Comparison of ENCODE assay signal across 10 cellular contexts in the genomic region with DNA sequence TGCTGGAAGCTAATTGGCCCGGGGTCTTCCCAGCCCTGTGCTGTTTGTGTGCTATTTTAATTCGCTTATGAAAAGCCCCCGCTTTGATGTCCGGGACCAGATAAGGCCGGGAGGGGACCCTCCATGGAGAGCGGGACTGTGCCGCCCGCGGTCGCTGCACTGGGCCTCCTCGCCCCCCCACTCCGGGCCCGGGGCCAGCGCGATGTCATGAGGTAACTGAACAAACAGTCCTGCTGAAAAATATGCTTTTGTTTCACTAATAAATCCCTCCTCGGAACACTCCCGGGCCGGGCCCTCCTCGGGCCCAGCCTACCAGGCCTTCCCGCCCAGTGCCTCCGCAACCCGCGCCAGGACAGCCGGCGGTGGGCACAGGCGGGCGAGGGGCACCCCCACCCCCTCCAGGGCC.
DNase-seq lines count a peak whose midpoint lies in the region; ATAC-seq, FAIRE-seq and TF ChIP-seq lines count a peak whose summit lies in the region.
"Had no signal": no experiment of that assay in that cellular context is flagged by ENCODE, and none has a peak within 500 bp of the region (broad histone marks: within the 10 kb centered on the region; RNA-seq: fewer than 3 reads in every experiment).

No MANE protein-coding gene starts in this region.

- TF ChIP-seq EP300 in HepG2 (IDR thresholded peaks at IDR 0.05; ENCODE audit: low read depth in 2 of 2, low read length in 2 of 2), result no peak
- no peak for TF ChIP-seq EP300 in HepG2 (CRISPR knock-in tag; IDR thresholded peaks at IDR 0.05; ENCODE audit: borderline replicate concordance)

- H3K9ac ChIP-seq in HepG2 (ENCODE audit: insufficient read depth, low read depth, low read length), result no peak overlapping the region

- TF ChIP-seq POLR2A in HepG2 (IDR thresholded peaks at IDR 0.05; ENCODE audit: insufficient read depth in 1 of 2, low read depth in 2 of 2, low read length in 2 of 2) (no peak), testis (IDR thresholded peaks at IDR 0.05) (no peak)

- H4K20me1 ChIP-seq in HepG2 (ENCODE audit: insufficient read depth, low read length), result no peaks in the 10 kb centered on the region

- WGBS in HepG2 (ENCODE audit: low lambda C conversion rate), result 3% methylated on average over 15 of the region's 27 CpGs
- 28 to 36% methylated on average over 18 to 27 of the region's 27 CpGs for WGBS in testis, 2 donors

- BruUV-seq in HepG2 (replicated peaks; lab: Mats Ljungman, UMichigan), result no TSS peak

- TF ChIP-seq RAD21 in HepG2 (CRISPR knock-in tag; IDR thresholded peaks at IDR 0.05), result no peak

- DNase-seq in NCI-H2196 (lab: John Stamatoyannopoulos, UW; ENCODE audit: unreplicated experiment) (peak; percentile 8), NCI-H2196 treated with DMSO at 0.1 percent for 48 hours (lab: John Stamatoyannopoulos, UW; ENCODE audit: unreplicated experiment) (no peak), choroid plexus epithelial cell (ENCODE audit: low read depth) (peak; percentile 49), HepG2 (ENCODE audit: low spot score) (peak; percentile 27), testis (peak; percentile 78), GOT3 (lab: John Stamatoyannopoulos, UW) (no peak), foreskin keratinocyte (no peak)
- DNase-seq: HFFc6 had no signal

- in situ Hi-C loops in HepG2 (cut with HindIII; ENCODE audit: extremely low pct_ligation_motif_present, low pct_unique_long_range_greater_than_20kb), result no loop called here

- H2AFZ ChIP-seq in HepG2 (ENCODE audit: low read length), result no peak overlapping the region

- H3K9me3 ChIP-seq in HepG2 (ENCODE audit: low read length) (peaks cover 6% of the 10 kb centered on the region; the same call in 1 of the 2 replicates), testis (no peaks in the 10 kb centered on the region)

- CTCF ChIA-PET in HepG2 (lab: Yijun Ruan, JAX; ENCODE audit: low intra/inter-chr PET ratio, low total read pairs), result no interaction called here

- TF ChIP-seq CTCF in choroid plexus epithelial cell (conservative IDR thresholded peaks at IDR 0.05; ENCODE audit: low read depth, low read length) (no peak), HepG2 (CRISPR knock-in tag; IDR thresholded peaks at IDR 0.05) (no peak), testis (IDR thresholded peaks at IDR 0.05) (no peak), foreskin keratinocyte (conservative IDR thresholded peaks at IDR 0.05) (no peak)

- ATAC-seq in HepG2, result peak; percentile 52
- ATAC-seq in HG03571 (IDR thresholded peaks at IDR 0.05; ENCODE audit: unreplicated experiment), result no peak
- ATAC-seq in foreskin keratinocyte, result no peak

- peak overlapping the region; percentile 53; the same call in 1 of the 2 replicates for H3K4me2 ChIP-seq in HepG2 (ENCODE audit: low read depth, low read length)

- H3K4me3 ChIP-seq in choroid plexus epithelial cell (ENCODE audit: low read depth, low read length), result peak overlapping the region; percentile 20
- H3K4me3 ChIP-seq in HepG2 (replicated peaks in 1 of 3; ENCODE audit: insufficient read depth in 1 of 3, low read depth in 2 of 3, low read length in 3 of 3), result peak overlapping the region in 2 of 3 experiments; percentile 34 to 48; a peak in 2 of 6 replicates
- no peak overlapping the region for H3K4me3 ChIP-seq in testis
- H3K4me3 ChIP-seq: SK-N-MC had no signal

- FAIRE-seq in HepG2 (lab: Jason Lieb, UNC), result no peak

- POLR2A ChIA-PET in HepG2 (lab: Yijun Ruan, JAX), result no interaction called here

- intact Hi-C loops in HepG2 (cut with micrococcal nuclease; ENCODE audit: unreplicated experiment), result loop anchor here (2.0 kb wide), 1 partner anchor 76 kb away; no protein-coding TSS in a partner anchor
- intact Hi-C loops in testis (cut with DNase I; ENCODE audit: low total_unique reads), result no loop called here

- H3K36me3 ChIP-seq in HepG2 (replicated peaks in 1 of 2; ENCODE audit: control insufficient read depth in 1 of 2, insufficient read depth in 2 of 2, low read length in 2 of 2) (no peaks in the 10 kb centered on the region), testis (ENCODE audit: low read depth, missing control alignments) (no peaks in the 10 kb centered on the region)

- H3K27ac ChIP-seq in HepG2 (ENCODE audit: extremely low read length, insufficient read depth, low read length) (no peak overlapping the region), testis (no peak overlapping the region), foreskin keratinocyte (no peak overlapping the region)
- H3K27ac ChIP-seq: SK-N-MC had no signal

- peaks cover 18 to 83% of the 10 kb centered on the region in 2 experiments for H3K27me3 ChIP-seq in HepG2 (ENCODE audit: control insufficient read depth in 1 of 2, insufficient read depth in 2 of 2, low read length in 2 of 2)
- no peaks in the 10 kb centered on the region for H3K27me3 ChIP-seq in testis
- peaks cover 81% of the 10 kb centered on the region for H3K27me3 ChIP-seq in foreskin keratinocyte

- H3K4me1 ChIP-seq in HepG2 (ENCODE audit: insufficient read depth, low read length) (peaks cover 16% of the 10 kb centered on the region), testis (peaks cover 19% of the 10 kb centered on the region), foreskin keratinocyte (no peaks in the 10 kb centered on the region)

- no peaks in the 10 kb centered on the region for H3K79me2 ChIP-seq in HepG2 (ENCODE audit: insufficient read depth, low read length)

TF ChIP-seq in HepG2, 621 proteins besides CTCF, POLR2A, EP300 and RAD21 (continues in another document):
- TF ChIP-seq HNRNPK (IDR thresholded peaks at IDR 0.05; ENCODE audit: low read depth, low read length, poor library complexity, severe bottlenecking), result peak; percentile 65
- TF ChIP-seq, protein P1, sequence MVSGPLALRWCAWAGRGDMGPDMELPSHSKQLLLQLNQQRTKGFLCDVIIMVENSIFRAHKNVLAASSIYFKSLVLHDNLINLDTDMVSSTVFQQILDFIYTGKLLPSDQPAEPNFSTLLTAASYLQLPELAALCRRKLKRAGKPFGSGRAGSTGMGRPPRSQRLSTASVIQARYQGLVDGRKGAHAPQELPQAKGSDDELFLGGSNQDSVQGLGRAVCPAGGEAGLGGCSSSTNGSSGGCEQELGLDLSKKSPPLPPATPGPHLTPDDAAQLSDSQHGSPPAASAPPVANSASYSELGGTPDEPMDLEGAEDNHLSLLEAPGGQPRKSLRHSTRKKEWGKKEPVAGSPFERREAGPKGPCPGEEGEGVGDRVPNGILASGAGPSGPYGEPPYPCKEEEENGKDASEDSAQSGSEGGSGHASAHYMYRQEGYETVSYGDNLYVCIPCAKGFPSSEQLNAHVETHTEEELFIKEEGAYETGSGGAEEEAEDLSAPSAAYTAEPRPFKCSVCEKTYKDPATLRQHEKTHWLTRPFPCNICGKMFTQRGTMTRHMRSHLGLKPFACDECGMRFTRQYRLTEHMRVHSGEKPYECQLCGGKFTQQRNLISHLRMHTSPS (CRISPR knock-in tag; IDR thresholded peaks at IDR 0.05; ENCODE audit: low read depth), result no peak
- TF ChIP-seq, protein P2, sequence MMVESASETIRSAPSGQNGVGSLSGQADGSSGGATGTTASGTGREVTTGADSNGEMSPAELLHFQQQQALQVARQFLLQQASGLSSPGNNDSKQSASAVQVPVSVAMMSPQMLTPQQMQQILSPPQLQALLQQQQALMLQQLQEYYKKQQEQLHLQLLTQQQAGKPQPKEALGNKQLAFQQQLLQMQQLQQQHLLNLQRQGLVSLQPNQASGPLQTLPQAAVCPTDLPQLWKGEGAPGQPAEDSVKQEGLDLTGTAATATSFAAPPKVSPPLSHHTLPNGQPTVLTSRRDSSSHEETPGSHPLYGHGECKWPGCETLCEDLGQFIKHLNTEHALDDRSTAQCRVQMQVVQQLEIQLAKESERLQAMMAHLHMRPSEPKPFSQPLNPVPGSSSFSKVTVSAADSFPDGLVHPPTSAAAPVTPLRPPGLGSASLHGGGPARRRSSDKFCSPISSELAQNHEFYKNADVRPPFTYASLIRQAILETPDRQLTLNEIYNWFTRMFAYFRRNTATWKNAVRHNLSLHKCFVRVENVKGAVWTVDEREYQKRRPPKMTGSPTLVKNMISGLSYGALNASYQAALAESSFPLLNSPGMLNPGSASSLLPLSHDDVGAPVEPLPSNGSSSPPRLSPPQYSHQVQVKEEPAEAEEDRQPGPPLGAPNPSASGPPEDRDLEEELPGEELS (CRISPR knock-in tag; IDR thresholded peaks at IDR 0.05), result 0 out of 2 replicates have a peak, but pooled peaks have one; percentile 17
- TF ChIP-seq, protein P3, sequence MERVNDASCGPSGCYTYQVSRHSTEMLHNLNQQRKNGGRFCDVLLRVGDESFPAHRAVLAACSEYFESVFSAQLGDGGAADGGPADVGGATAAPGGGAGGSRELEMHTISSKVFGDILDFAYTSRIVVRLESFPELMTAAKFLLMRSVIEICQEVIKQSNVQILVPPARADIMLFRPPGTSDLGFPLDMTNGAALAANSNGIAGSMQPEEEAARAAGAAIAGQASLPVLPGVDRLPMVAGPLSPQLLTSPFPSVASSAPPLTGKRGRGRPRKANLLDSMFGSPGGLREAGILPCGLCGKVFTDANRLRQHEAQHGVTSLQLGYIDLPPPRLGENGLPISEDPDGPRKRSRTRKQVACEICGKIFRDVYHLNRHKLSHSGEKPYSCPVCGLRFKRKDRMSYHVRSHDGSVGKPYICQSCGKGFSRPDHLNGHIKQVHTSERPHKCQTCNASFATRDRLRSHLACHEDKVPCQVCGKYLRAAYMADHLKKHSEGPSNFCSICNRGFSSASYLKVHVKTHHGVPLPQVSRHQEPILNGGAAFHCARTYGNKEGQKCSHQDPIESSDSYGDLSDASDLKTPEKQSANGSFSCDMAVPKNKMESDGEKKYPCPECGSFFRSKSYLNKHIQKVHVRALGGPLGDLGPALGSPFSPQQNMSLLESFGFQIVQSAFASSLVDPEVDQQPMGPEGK (CRISPR knock-in tag; IDR thresholded peaks at IDR 0.05), result peak; percentile 75
- TF ChIP-seq ZNF234 (CRISPR knock-in tag; conservative IDR thresholded peaks at IDR 0.05), result no peak
- no peak for TF ChIP-seq MED13 (CRISPR knock-in tag; IDR thresholded peaks at IDR 0.05)
- TF ChIP-seq, protein P4, sequence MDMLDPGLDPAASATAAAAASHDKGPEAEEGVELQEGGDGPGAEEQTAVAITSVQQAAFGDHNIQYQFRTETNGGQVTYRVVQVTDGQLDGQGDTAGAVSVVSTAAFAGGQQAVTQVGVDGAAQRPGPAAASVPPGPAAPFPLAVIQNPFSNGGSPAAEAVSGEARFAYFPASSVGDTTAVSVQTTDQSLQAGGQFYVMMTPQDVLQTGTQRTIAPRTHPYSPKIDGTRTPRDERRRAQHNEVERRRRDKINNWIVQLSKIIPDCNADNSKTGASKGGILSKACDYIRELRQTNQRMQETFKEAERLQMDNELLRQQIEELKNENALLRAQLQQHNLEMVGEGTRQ (IDR thresholded peaks at IDR 0.05; ENCODE audit: low read depth, low read length), result no peak
- TF ChIP-seq, protein P4 (CRISPR knock-in tag; IDR thresholded peaks at IDR 0.05; ENCODE audit: borderline replicate concordance), result no peak

Comparison
In these comparisons a context has a peak if more than half of its experiments do, and no peak if none do; other contexts are left out.
1. DNase-seq: peak in NCI-H2196 (single experiment), choroid plexus epithelial cell (single experiment), HepG2 (single experiment) and testis (single experiment); none in NCI-H2196 treated with DMSO at 0.1 percent for 48 hours (single experiment), GOT3 (single experiment) and foreskin keratinocyte (0 of 2).
2. H3K4me3 ChIP-seq: peak in choroid plexus epithelial cell (single experiment) and HepG2 (2 of 3); none in testis (0 of 2).